Comparison of ENCODE assay signal across 1 cellular context in the genomic region with DNA sequence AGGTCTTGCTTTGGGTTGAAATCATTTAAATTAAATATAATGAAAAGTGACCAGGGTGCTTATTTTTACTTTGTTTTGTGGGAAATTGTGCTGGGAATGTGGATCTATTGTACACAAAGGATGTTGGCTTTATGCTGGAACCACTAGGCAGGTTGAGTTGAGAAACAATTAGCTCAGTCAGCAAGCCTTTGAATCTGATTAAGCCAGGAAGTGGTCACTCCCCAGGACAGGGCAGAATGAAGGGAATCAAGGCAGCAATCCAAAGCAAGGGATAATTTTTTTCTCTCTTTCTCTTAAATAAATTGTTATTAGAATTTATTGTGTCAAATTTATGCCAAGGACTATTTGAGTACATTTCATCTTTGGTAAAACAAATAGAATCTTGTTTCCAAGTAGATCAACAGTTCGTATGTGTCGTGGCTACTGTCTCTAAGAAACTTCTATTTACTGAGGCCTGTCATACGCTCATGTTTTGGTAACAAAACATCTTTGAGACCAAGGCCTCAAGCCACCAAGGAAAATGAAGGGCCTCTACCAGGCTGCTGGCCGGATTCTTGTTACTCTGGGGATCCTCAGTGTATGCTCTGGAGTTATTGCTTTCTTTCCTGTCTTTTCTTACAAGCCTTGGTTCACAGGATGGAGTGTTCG.
TF ChIP-seq lines count a peak whose summit lies in the region.

A gene (plus strand): TSS at position 486 of the 648 bp plus-strand sequence. CDS start 35 bp downstream, at position 521.

TF ChIP-seq in SK-N-SH treated with all-trans-retinoic acid at 6 μM for 48 hours, 23 proteins besides CTCF, POLR2A, EP300 and RAD21 (continued from another document):
- TF ChIP-seq, protein P1, sequence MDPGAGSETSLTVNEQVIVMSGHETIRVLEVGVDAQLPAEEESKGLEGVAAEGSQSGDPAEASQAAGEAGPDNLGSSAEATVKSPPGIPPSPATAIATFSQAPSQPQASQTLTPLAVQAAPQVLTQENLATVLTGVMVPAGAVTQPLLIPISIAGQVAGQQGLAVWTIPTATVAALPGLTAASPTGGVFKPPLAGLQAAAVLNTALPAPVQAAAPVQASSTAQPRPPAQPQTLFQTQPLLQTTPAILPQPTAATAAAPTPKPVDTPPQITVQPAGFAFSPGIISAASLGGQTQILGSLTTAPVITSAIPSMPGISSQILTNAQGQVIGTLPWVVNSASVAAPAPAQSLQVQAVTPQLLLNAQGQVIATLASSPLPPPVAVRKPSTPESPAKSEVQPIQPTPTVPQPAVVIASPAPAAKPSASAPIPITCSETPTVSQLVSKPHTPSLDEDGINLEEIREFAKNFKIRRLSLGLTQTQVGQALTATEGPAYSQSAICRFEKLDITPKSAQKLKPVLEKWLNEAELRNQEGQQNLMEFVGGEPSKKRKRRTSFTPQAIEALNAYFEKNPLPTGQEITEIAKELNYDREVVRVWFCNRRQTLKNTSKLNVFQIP (CRISPR knock-in tag; IDR thresholded peaks at IDR 0.05; ENCODE audit: borderline replicate concordance, low read depth), result no peak
- TF ChIP-seq, protein P2, sequence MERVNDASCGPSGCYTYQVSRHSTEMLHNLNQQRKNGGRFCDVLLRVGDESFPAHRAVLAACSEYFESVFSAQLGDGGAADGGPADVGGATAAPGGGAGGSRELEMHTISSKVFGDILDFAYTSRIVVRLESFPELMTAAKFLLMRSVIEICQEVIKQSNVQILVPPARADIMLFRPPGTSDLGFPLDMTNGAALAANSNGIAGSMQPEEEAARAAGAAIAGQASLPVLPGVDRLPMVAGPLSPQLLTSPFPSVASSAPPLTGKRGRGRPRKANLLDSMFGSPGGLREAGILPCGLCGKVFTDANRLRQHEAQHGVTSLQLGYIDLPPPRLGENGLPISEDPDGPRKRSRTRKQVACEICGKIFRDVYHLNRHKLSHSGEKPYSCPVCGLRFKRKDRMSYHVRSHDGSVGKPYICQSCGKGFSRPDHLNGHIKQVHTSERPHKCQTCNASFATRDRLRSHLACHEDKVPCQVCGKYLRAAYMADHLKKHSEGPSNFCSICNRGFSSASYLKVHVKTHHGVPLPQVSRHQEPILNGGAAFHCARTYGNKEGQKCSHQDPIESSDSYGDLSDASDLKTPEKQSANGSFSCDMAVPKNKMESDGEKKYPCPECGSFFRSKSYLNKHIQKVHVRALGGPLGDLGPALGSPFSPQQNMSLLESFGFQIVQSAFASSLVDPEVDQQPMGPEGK (CRISPR knock-in tag; IDR thresholded peaks at IDR 0.05; ENCODE audit: borderline replicate concordance), result peak; percentile 24; the same call in 1 of the 2 replicates
- no peak for TF ChIP-seq ZFP30 (CRISPR knock-in tag; IDR thresholded peaks at IDR 0.05)
